In genomic region chr3:196792771-196793170, GRCh38 we compare ENCODE assay signal across 1 cellular context.
TF ChIP-seq lines count a peak whose summit lies in the region.

No MANE protein-coding gene starts in this region.

TF ChIP-seq in WTC11, 78 proteins besides CTCF, POLR2A, EP300 and RAD21 (continued from another document):
- TF ChIP-seq PRDM15 (CRISPR knock-in tag; IDR thresholded peaks at IDR 0.05) (no peak), SP1 (CRISPR knock-in tag; conservative IDR thresholded peaks at IDR 0.05) (no peak), NR3C1 (CRISPR knock-in tag; conservative IDR thresholded peaks at IDR 0.05; ENCODE audit: low read depth) (no peak), GTF2I (CRISPR knock-in tag; conservative IDR thresholded peaks at IDR 0.05) (no peak), AFF4 (CRISPR knock-in tag; IDR thresholded peaks at IDR 0.05; ENCODE audit: borderline replicate concordance) (no peak), MAX (CRISPR knock-in tag; IDR thresholded peaks at IDR 0.05) (no peak)
